Comparison of ENCODE assay signal across 8 cellular contexts in the genomic region with DNA sequence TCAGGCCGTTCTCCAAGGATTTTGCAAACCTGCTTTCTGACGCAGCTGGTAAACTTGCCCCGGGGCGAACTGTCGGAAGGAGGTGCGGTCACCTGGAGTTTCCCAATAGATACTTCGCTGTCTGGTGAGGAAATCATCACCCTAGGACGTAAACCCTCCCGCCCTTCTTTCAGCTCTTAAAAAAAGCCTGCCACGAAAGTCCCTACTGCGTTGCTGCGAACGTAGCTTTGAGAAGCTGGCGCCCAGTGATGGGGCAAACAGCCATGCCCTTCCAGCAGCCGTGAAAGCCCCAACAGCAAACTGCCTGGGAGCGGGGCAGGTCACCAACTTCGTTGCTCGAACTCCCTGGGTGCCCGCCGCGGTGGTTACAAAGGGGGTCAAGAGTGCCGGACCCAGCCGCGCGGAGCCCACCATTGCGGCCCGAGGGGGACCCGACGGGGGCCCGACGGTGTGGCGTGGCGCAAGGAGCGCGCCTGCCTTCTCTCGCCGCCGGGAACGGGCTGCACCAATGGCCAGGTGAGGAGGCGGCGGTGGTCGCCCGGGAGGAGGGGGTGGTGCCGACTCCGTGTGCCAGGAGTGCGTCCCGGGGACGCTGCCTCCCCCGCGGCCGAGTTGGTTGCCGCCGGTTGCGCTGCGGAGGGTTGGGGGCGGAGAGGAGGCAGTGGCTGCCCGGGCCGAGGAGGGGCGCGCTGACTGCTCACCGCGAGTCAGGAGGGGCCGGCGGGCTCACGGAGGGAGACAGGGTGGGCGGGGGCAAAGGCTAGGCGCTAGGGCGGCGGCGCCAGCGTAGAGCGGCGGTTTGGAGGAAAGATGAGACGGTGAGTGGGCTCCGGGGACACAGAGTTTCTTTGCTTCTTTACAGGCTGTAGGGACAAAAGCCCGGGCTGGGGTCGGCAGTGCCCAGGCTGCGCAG. TPM values are rescaled to one million over a fixed set of nuclear protein-coding genes. Genes with fewer than 3 reads are reported as not detected.
DNase-seq lines count a peak whose midpoint lies in the region; ATAC-seq and TF ChIP-seq lines count a peak whose summit lies in the region.

A gene (plus strand): TSS at position 205 of the 913 bp plus-strand sequence. CDS start 24,813 bp downstream, outside the sequence.

- H3K36me3 ChIP-seq in aorta (ENCODE audit: control insufficient read depth in 1 of 2, insufficient read depth in 2 of 2, low read length in 1 of 2): no peaks in the 10 kb centered on the region

- H3K4me3 ChIP-seq in HL-60 (replicated peaks; ENCODE audit: insufficient read depth, low read length) (peak within 1 kb of the TSS; percentile 28), aorta (ENCODE audit: low read length in 2 of 2) (peak within 1 kb of the TSS; percentile 78 to 79)

- DNase-seq in HL-60 (ENCODE audit: low read depth in 1 of 2, low spot score in 1 of 2) (no peak), SK-MEL-5 (ENCODE audit: low read depth, low spot score) (peak; percentile 79), Right ventricle myocardium superior (peak; percentile 86), progenitor cell of endocrine pancreas (ENCODE audit: low spot score, unreplicated experiment) (peak; percentile 73), aorta (peak; percentile 91 to 95), SKM-1 (lab: John Stamatoyannopoulos, UW; ENCODE audit: unreplicated experiment) (no peak)

- H3K27ac ChIP-seq in HL-60 (replicated peaks): no peak within 1 kb of the TSS
- peak within 1 kb of the TSS; percentile 92 to 95 for H3K27ac ChIP-seq in aorta (ENCODE audit: low read depth in 1 of 2, low read length in 2 of 2)

- H3K9me3 ChIP-seq in aorta (ENCODE audit: control insufficient read depth, low read length): no peaks in the 10 kb centered on the region

- no peak within 1 kb of the TSS for H3K27ac Mint-ChIP-seq in activated naive CD8-positive, alpha-beta T cell
- H3K27ac Mint-ChIP-seq in progenitor cell of endocrine pancreas: peak within 1 kb of the TSS; percentile 87

- peak within 1 kb of the TSS; percentile 92 for H3K4me3 Mint-ChIP-seq in activated naive CD8-positive, alpha-beta T cell
- peak within 1 kb of the TSS; percentile 87 for H3K4me3 Mint-ChIP-seq in progenitor cell of endocrine pancreas (ENCODE audit: low read depth)

- ATAC-seq in GM18498 (IDR thresholded peaks at IDR 0.05; ENCODE audit: unreplicated experiment) (peak; percentile 33), Right ventricle myocardium superior (ENCODE audit: poor library complexity) (peak; percentile 89), aorta (ENCODE audit: low FRiP score) (peak; percentile 96)

- H3K4me1 ChIP-seq in aorta (ENCODE audit: control insufficient read depth in 1 of 2, insufficient read depth in 2 of 2, low read length in 2 of 2): peaks cover 0 to 10% of the 10 kb centered on the region in 2 donors

- intact Hi-C loops in Right ventricle myocardium superior (cut with DNase I): no loop called here
- intact Hi-C loops in aorta (cut with DNase I): loop anchor here in 1 of 2 donors (2.0 kb wide), 1 partner anchor 57 kb away; no protein-coding TSS in a partner anchor

- H3K36me3 Mint-ChIP-seq in activated naive CD8-positive, alpha-beta T cell: no peaks in the 10 kb centered on the region
- H3K36me3 Mint-ChIP-seq in progenitor cell of endocrine pancreas (ENCODE audit: insufficient read depth): peaks cover 4% of the 10 kb centered on the region

- H3K27me3 Mint-ChIP-seq in activated naive CD8-positive, alpha-beta T cell: peaks cover 12% of the 10 kb centered on the region
- no peaks in the 10 kb centered on the region for H3K27me3 Mint-ChIP-seq in progenitor cell of endocrine pancreas

- no peaks in the 10 kb centered on the region for H3K9me3 Mint-ChIP-seq in activated naive CD8-positive, alpha-beta T cell (ENCODE audit: low read depth)
- H3K9me3 Mint-ChIP-seq in progenitor cell of endocrine pancreas (ENCODE audit: low read depth): no peaks in the 10 kb centered on the region

- in situ Hi-C loops in SK-MEL-5 (cut with HindIII; ENCODE audit: low pct_unique_long_range_greater_than_20kb, low sequenced_read_pairs): no loop called here

- H3K27me3 ChIP-seq in HL-60 (ENCODE audit: insufficient read depth, poor library complexity, severe bottlenecking): peaks cover 39% of the 10 kb centered on the region
- no peaks in the 10 kb centered on the region for H3K27me3 ChIP-seq in aorta (ENCODE audit: control insufficient read depth in 1 of 2, insufficient read depth in 2 of 2, low read length in 1 of 2)

- H3K4me1 Mint-ChIP-seq in activated naive CD8-positive, alpha-beta T cell (ENCODE audit: low read depth): peaks cover 13% of the 10 kb centered on the region
- H3K4me1 Mint-ChIP-seq in progenitor cell of endocrine pancreas (ENCODE audit: low read depth): peaks cover 48% of the 10 kb centered on the region

- 1% methylated on average over 66 to 78 of the region's 78 CpGs for WGBS in aorta, 2 donors

- TF ChIP-seq CTCF in HL-60 (IDR thresholded peaks at IDR 0.05; ENCODE audit: insufficient read depth, low read length) (no peak), progenitor cell of endocrine pancreas (IDR thresholded peaks at IDR 0.05; ENCODE audit: unreplicated experiment) (peak; percentile 13)

RNA-seq across cellular contexts. Expression of the gene that starts here (rescaled TPM):
- 36.2 and 36.9 TPM in 2 replicates for total RNA-seq in SK-MEL-5 (2014; rRNA removed; shearing (Covaris generic))
- 16.7 and 19.6 TPM in 2 replicates for polyA plus RNA-seq in SK-MEL-5 (2015; cell fraction: cytosol; rRNA removed)
- polyA plus RNA-seq in SK-MEL-5 (2015; cell fraction: nucleus; rRNA removed): 22.1 and 35.6 TPM in 2 replicates
- total RNA-seq in Right ventricle myocardium superior (122 TPM), progenitor cell of endocrine pancreas (58.3 and 59.1 TPM in 2 replicates), aorta (100 to 1,000 TPM; 166 to 175 TPM)
- 10 to 100 TPM; 25.9 to 58.4 TPM for polyA plus RNA-seq in aorta

Comparison
In these comparisons a context has a peak if more than half of its experiments do, and no peak if none do; other contexts are left out.
1. ATAC-seq: peak in every context shown above with its lines; median percentile 96 in aorta; 89 in Right ventricle myocardium superior; 33 in GM18498.
2. DNase-seq: peak in SK-MEL-5 (single experiment), Right ventricle myocardium superior (single experiment), progenitor cell of endocrine pancreas (single experiment) and aorta (2 of 2); none in HL-60 (0 of 2) and SKM-1 (single experiment).